13 cellular contexts compared by ENCODE assay signal in genomic region chrX:56782791-56783449, GRCh38. TPM values are rescaled to one million over a fixed set of nuclear protein-coding genes. Genes with fewer than 3 reads are reported as not detected.
A peak's percentile ranks its signal among the peaks of the same experiment; 100 is the strongest.
DNase-seq lines count a peak whose midpoint lies in the region; ATAC-seq and TF ChIP-seq lines count a peak whose summit lies in the region.
"Had no signal": no experiment of that assay in that cellular context is flagged by ENCODE, and none has a peak within 500 bp of the region (broad histone marks: within the 10 kb centered on the region; RNA-seq: fewer than 3 reads in every experiment).

No MANE protein-coding gene starts in this region.

- H2BK12ac ChIP-seq in H9 (ENCODE audit: insufficient read length, low read depth, low read length), result no peak overlapping the region

- no peak overlapping the region for H3K23ac ChIP-seq in H9 (ENCODE audit: insufficient read length, low read depth, low read length)

- H4K20me1 ChIP-seq in H9 (ENCODE audit: control insufficient read depth, insufficient read depth, insufficient read length), result no peaks in the 10 kb centered on the region

- H3K27ac Mint-ChIP-seq in H9, result peak overlapping the region in 2 of 3 experiments; percentile 55 to 87; a peak in 4 of 7 replicates
- H3K27ac Mint-ChIP-seq in activated T-helper 1 cell treated with anti-CD3 and anti-CD28 coated beads, Interleukin-12 subunit alpha, Interleukin-12 subunit beta, Interleukin-2, Interleukin-4 antibody, amounts not matched to agents 30 ng/mL and 10 ng/mL and 1 ng/mL, durations not matched to agents 14 hours and 24 hours and 36 hours, result peak overlapping the region; percentile 73
- H3K27ac Mint-ChIP-seq in immature natural killer cell, result peak overlapping the region; percentile 61 to 93 (median 75)

- H3K4me3 ChIP-seq in skeletal muscle tissue (ENCODE audit: low read length in 3 of 3), result peak overlapping the region in 1 of 3 donors; percentile 68
- peak overlapping the region in 2 of 4 donors; percentile 5 to 27 for H3K4me3 ChIP-seq in tibial nerve
- H3K4me3 ChIP-seq: mucosa of descending colon, suprapubic skin had no signal

- no peak overlapping the region for H4K5ac ChIP-seq in H9 (ENCODE audit: insufficient read length, low read depth, low read length)

- TF ChIP-seq EP300 in tibial nerve (IDR thresholded peaks at IDR 0.05), result no peak

- DNase-seq in H9 (no peak), immature natural killer cell (no peak), tibial nerve (ENCODE audit: low spot score in 2 of 2) (no peak)
- no peak for DNase-seq in activated T-helper 1 cell treated with anti-CD3 and anti-CD28 coated beads, Interleukin-12 subunit alpha, Interleukin-12 subunit beta, Interleukin-2, Interleukin-4 antibody, amounts not matched to agents 30 ng/mL and 10 ng/mL and 1 ng/mL, durations not matched to agents 14 hours and 24 hours and 36 hours (ENCODE audit: low spot score)
- DNase-seq: DND-41; NCI-H2171 treated with DMSO at 0.1 percent for 48 hours; stimulated activated CD4-positive, alpha-beta T cell treated with anti-CD3 and anti-CD28 coated beads, Interleukin-1b, Interleukin-23, amount 100 ng/mL, for 48 hours had no signal

- H3K4me1 Mint-ChIP-seq in H9 (peaks cover 0 to 5% of the 10 kb centered on the region in 2 experiments; a peak in 3 of 4 replicates), immature natural killer cell (peaks cover 24 to 32% of the 10 kb centered on the region in 2 donors)
- peaks cover 38% of the 10 kb centered on the region for H3K4me1 Mint-ChIP-seq in activated T-helper 1 cell treated with anti-CD3 and anti-CD28 coated beads, Interleukin-12 subunit alpha, Interleukin-12 subunit beta, Interleukin-2, Interleukin-4 antibody, amounts not matched to agents 30 ng/mL and 10 ng/mL and 1 ng/mL, durations not matched to agents 14 hours and 24 hours and 36 hours (ENCODE audit: low read depth)

- no peaks in the 10 kb centered on the region for H3K79me1 ChIP-seq in H9 (ENCODE audit: insufficient read depth, low read depth, low read length, poor library complexity, severe bottlenecking)

- H2BK15ac ChIP-seq in H9 (ENCODE audit: low read depth, low read length), result no peak overlapping the region

- no peak overlapping the region for H2AK5ac ChIP-seq in H9 (ENCODE audit: insufficient read length, low read length)

- H2AFZ ChIP-seq in H9 (ENCODE audit: low read length), result no peak overlapping the region

- intact Hi-C loops in activated T-helper 1 cell treated with anti-CD3 and anti-CD28 coated beads, Interleukin-12 subunit alpha, Interleukin-12 subunit beta, Interleukin-2, Interleukin-4 antibody, amounts not matched to agents 30 ng/mL and 10 ng/mL and 1 ng/mL, durations not matched to agents 14 hours and 24 hours and 36 hours (cut with micrococcal nuclease), result no loop called here

- no peak overlapping the region for H3K4ac ChIP-seq in H9 (ENCODE audit: low read depth, low read length)

- H2BK5ac ChIP-seq in H9 (ENCODE audit: insufficient read length, low read length), result no peak overlapping the region

- no CpG with 5 or more reads among the region's 17 CpGs for WGBS in H9 (ENCODE audit: extremely low coverage, insufficient read length, low lambda C conversion rate)
- WGBS in tibial nerve, 2 donors, result 67 to 98% methylated on average over 7 to 15 of the region's 17 CpGs

- H3K27ac ChIP-seq in H9 (ENCODE audit: insufficient read length, low read depth, low read length) (no peak overlapping the region), skeletal muscle tissue (ENCODE audit: low read depth, low read length) (peak overlapping the region; percentile 66), tibial nerve (peak overlapping the region in 2 of 4 donors; percentile 69 to 87)
- H3K27ac ChIP-seq: RWPE1, suprapubic skin had no signal

- H3K18ac ChIP-seq in H9 (ENCODE audit: insufficient read length, low read depth, low read length), result no peak overlapping the region

- TF ChIP-seq CTCF in H9 (conservative IDR thresholded peaks at IDR 0.05), result no peak
- TF ChIP-seq CTCF in tibial nerve (IDR thresholded peaks at IDR 0.05), result no peak

- H3K4me1 ChIP-seq in H9 (ENCODE audit: insufficient read depth, low read length) (no peaks in the 10 kb centered on the region), skeletal muscle tissue (ENCODE audit: control insufficient read depth in 3 of 3, insufficient read depth in 3 of 3, low read length in 3 of 3) (peaks cover 0 to 18% (median 0%) of the 10 kb centered on the region in 3 donors), tibial nerve (no peaks in the 10 kb centered on the region)
- H3K4me1 ChIP-seq: suprapubic skin had no signal

- H4K8ac ChIP-seq in H9 (replicated peaks; ENCODE audit: insufficient read length, low read depth, low read length), result no peak overlapping the region

- H2BK20ac ChIP-seq in H9 (ENCODE audit: low read depth, low read length, poor library complexity, severe bottlenecking), result no peak overlapping the region

- no peak overlapping the region for H3K56ac ChIP-seq in H9 (ENCODE audit: insufficient read length, low read depth, low read length)

- H3K9ac ChIP-seq in H9 (ENCODE audit: extremely low read depth, insufficient read length, low read length) (no peak overlapping the region), skeletal muscle tissue (ENCODE audit: low read depth in 1 of 3, low read length in 3 of 3) (peak overlapping the region in 1 of 3 donors; percentile 69)

- no peak overlapping the region for H3T11ph ChIP-seq in H9 (ENCODE audit: low read length)

- no peaks in the 10 kb centered on the region for H3K79me2 ChIP-seq in H9 (ENCODE audit: insufficient read depth, low read length)

- H3K9me3 Mint-ChIP-seq in H9 (peaks cover 56 to 63% of the 10 kb centered on the region in 2 experiments), immature natural killer cell (no peaks in the 10 kb centered on the region)
- H3K9me3 Mint-ChIP-seq in activated T-helper 1 cell treated with anti-CD3 and anti-CD28 coated beads, Interleukin-12 subunit alpha, Interleukin-12 subunit beta, Interleukin-2, Interleukin-4 antibody, amounts not matched to agents 30 ng/mL and 10 ng/mL and 1 ng/mL, durations not matched to agents 14 hours and 24 hours and 36 hours, result no peaks in the 10 kb centered on the region

- H3K36me3 Mint-ChIP-seq in H9 (ENCODE audit: insufficient read depth in 1 of 3, low read depth in 3 of 3), result peaks cover 15 to 42% (median 35%) of the 10 kb centered on the region in 3 experiments
- peaks cover 13% of the 10 kb centered on the region for H3K36me3 Mint-ChIP-seq in activated T-helper 1 cell treated with anti-CD3 and anti-CD28 coated beads, Interleukin-12 subunit alpha, Interleukin-12 subunit beta, Interleukin-2, Interleukin-4 antibody, amounts not matched to agents 30 ng/mL and 10 ng/mL and 1 ng/mL, durations not matched to agents 14 hours and 24 hours and 36 hours (ENCODE audit: low read depth)
- H3K36me3 Mint-ChIP-seq in immature natural killer cell, result peaks cover 3 to 4% (median 4%) of the 10 kb centered on the region in 3 donors

- no peaks in the 10 kb centered on the region for H3K23me2 ChIP-seq in H9 (ENCODE audit: insufficient read length, low read depth, low read length, poor library complexity, severe bottlenecking)

- H3K14ac ChIP-seq in H9 (ENCODE audit: insufficient read depth, low read length), result no peak overlapping the region

- H2BK120ac ChIP-seq in H9 (ENCODE audit: low read depth, low read length, poor library complexity, severe bottlenecking), result no peak overlapping the region

- no peak for TF ChIP-seq POLR2A in tibial nerve (IDR thresholded peaks at IDR 0.05)

- peaks cover 3% of the 10 kb centered on the region; the same call in 1 of the 2 replicates for H3K27me3 Mint-ChIP-seq in H9 (ENCODE audit: low read depth)
- H3K27me3 Mint-ChIP-seq in activated T-helper 1 cell treated with anti-CD3 and anti-CD28 coated beads, Interleukin-12 subunit alpha, Interleukin-12 subunit beta, Interleukin-2, Interleukin-4 antibody, amounts not matched to agents 30 ng/mL and 10 ng/mL and 1 ng/mL, durations not matched to agents 14 hours and 24 hours and 36 hours (ENCODE audit: insufficient read depth), result no peaks in the 10 kb centered on the region
- H3K27me3 Mint-ChIP-seq in immature natural killer cell (ENCODE audit: low read depth in 3 of 3), result peaks cover 0 to 2% (median 0%) of the 10 kb centered on the region in 3 donors

- H3K27me3 ChIP-seq in H9 (ENCODE audit: insufficient read depth, low read length), result no peaks in the 10 kb centered on the region
- H3K27me3 ChIP-seq in skeletal muscle tissue (ENCODE audit: control insufficient read depth in 3 of 3, insufficient read depth in 3 of 3, low read length in 3 of 3), result no peaks in the 10 kb centered on the region
- no peaks in the 10 kb centered on the region for H3K27me3 ChIP-seq in tibial nerve
- H3K27me3 ChIP-seq: suprapubic skin had no signal

- H3K4me3 Mint-ChIP-seq in H9 (no peak overlapping the region), immature natural killer cell (peak overlapping the region in 4 of 5 donors; percentile 90 to 96 (median 93))
- H3K4me3 Mint-ChIP-seq in activated T-helper 1 cell treated with anti-CD3 and anti-CD28 coated beads, Interleukin-12 subunit alpha, Interleukin-12 subunit beta, Interleukin-2, Interleukin-4 antibody, amounts not matched to agents 30 ng/mL and 10 ng/mL and 1 ng/mL, durations not matched to agents 14 hours and 24 hours and 36 hours, result no peak overlapping the region

- H3K36me3 ChIP-seq in skeletal muscle tissue (ENCODE audit: control insufficient read depth in 3 of 3, insufficient read depth in 3 of 3, low read length in 3 of 3), result no peaks in the 10 kb centered on the region
- no peaks in the 10 kb centered on the region for H3K36me3 ChIP-seq in tibial nerve
- H3K36me3 ChIP-seq: suprapubic skin had no signal

- H3K4me2 ChIP-seq in H9 (ENCODE audit: insufficient read depth, insufficient read length, low read length), result no peak overlapping the region

- H3K9me3 ChIP-seq in H9 (ENCODE audit: control insufficient read depth, low read depth, low read length) (no peaks in the 10 kb centered on the region), skeletal muscle tissue (ENCODE audit: control insufficient read depth in 3 of 3, low read length in 3 of 3) (no peaks in the 10 kb centered on the region), tibial nerve (no peaks in the 10 kb centered on the region)
- H3K9me3 ChIP-seq: mucosa of descending colon, suprapubic skin had no signal

- ATAC-seq in GM21515 (IDR thresholded peaks at IDR 0.05; ENCODE audit: unreplicated experiment), result no peak
- no peak for ATAC-seq in activated CD4-positive, CD25-positive, alpha-beta regulatory T cell treated with anti-CD3 and anti-CD28 coated beads, Interleukin-2, amount 50 U/mL, for 24 hours

- H4K91ac ChIP-seq in H9 (ENCODE audit: insufficient read length, low read depth, low read length), result no peak overlapping the region

RNA-seq across cellular contexts. Expression of gene NBDY, which starts 53.9 kb away (rescaled TPM):
- total RNA-seq in H9 (2021) (62.2 and 62.5 TPM in 2 replicates), skeletal muscle tissue (3.7 TPM), tibial nerve (10 to 100 TPM in 3 of 4 donors, 1 to 10 TPM in 1; 6.1 to 21.6 (median 17.3) TPM)
- total RNA-seq in activated T-helper 1 cell treated with anti-CD3 and anti-CD28 coated beads, Interleukin-12 subunit alpha, Interleukin-12 subunit beta, Interleukin-2, Interleukin-4 antibody, amounts not matched to agents 30 ng/mL and 10 ng/mL and 1 ng/mL, durations not matched to agents 14 hours and 24 hours and 36 hours, result 29.3 and 36.7 TPM in 2 replicates
- 10 to 100 TPM; 45.8 to 49.8 (median 47.4) TPM for polyA plus RNA-seq in immature natural killer cell

Comparison
In these comparisons a context has a peak if more than half of its experiments do, and no peak if none do; other contexts are left out.
1. H3K4me3 Mint-ChIP-seq: peak in immature natural killer cell (4 of 5); none in H9 (0 of 2) and activated T-helper 1 cell treated with anti-CD3 and anti-CD28 coated beads, Interleukin-12 subunit alpha, Interleukin-12 subunit beta, Interleukin-2, Interleukin-4 antibody, amounts not matched to agents 30 ng/mL and 10 ng/mL and 1 ng/mL, durations not matched to agents 14 hours and 24 hours and 36 hours (single experiment).
2. Peak in every context shown above with its lines, with median percentiles within 50 percentile points of each other: H3K27ac Mint-ChIP-seq.